ENCODE assay signal across 8 cellular contexts in genomic region chr12:68611094-68611818, GRCh38. TPM values are rescaled to one million over a fixed set of nuclear protein-coding genes. Genes with fewer than 3 reads are reported as not detected.
DNase-seq lines count a peak whose midpoint lies in the region; ATAC-seq and TF ChIP-seq lines count a peak whose summit lies in the region.

No MANE protein-coding gene starts in this region.

- H3K27me3 ChIP-seq in PC-9 (ENCODE audit: insufficient read depth, low read depth) (no peaks in the 10 kb centered on the region), testis (no peaks in the 10 kb centered on the region)

- H3K4me3 ChIP-seq in PC-9 (peak overlapping the region; percentile 97), testis (peak overlapping the region; percentile 80 to 93)

- TF ChIP-seq CTCF in PC-9 (conservative IDR thresholded peaks at IDR 0.05) (no peak), testis (IDR thresholded peaks at IDR 0.05) (no peak)

- H3K27ac ChIP-seq in PC-9: peak overlapping the region; percentile 57
- H3K27ac ChIP-seq in testis: peak overlapping the region; percentile 98

- H3K4me3 Mint-ChIP-seq in naive B cell: peak overlapping the region; percentile 90 to 100 (median 96)

- POLR2A ChIA-PET in PC-9 (lab: Charles Lee; ENCODE audit: unreplicated experiment): interaction anchor here (0.5 to 1.4 kb wide), 3 partner anchors 18 to 65 kb away, joined by 8 to 23 read pairs (median 10); no protein-coding TSS in a partner anchor

- CTCF ChIA-PET in PC-9 (lab: Charles Lee): interaction anchor here (0.6 kb wide), 2 partner anchors 60 to 1105 kb away, joined by 3 to 4 read pairs; no protein-coding TSS in a partner anchor

- no peaks in the 10 kb centered on the region for H3K9me3 Mint-ChIP-seq in naive B cell

- 0% methylated on average over 14 to 50 of the region's 72 CpGs for WGBS in testis, 2 donors

- H3K36me3 ChIP-seq in PC-9 (ENCODE audit: low read depth): peaks cover 5% of the 10 kb centered on the region; the same call in 1 of the 2 replicates
- no peaks in the 10 kb centered on the region for H3K36me3 ChIP-seq in testis (ENCODE audit: low read depth, missing control alignments)

- peak overlapping the region; percentile 91 to 99 (median 98) for H3K27ac Mint-ChIP-seq in naive B cell

- H3F3A ChIP-seq in PC-9 (ENCODE audit: insufficient read depth, low read depth): peaks cover 9% of the 10 kb centered on the region

- H3K4me2 ChIP-seq in PC-9: peak overlapping the region; percentile 96

- no peaks in the 10 kb centered on the region for H3K9me2 ChIP-seq in PC-9 (ENCODE audit: insufficient read depth)

- TF ChIP-seq POLR2A in testis (IDR thresholded peaks at IDR 0.05): no peak

- peaks cover 50% of the 10 kb centered on the region for H3K79me2 ChIP-seq in PC-9 (ENCODE audit: low read depth)

- H4K20me1 ChIP-seq in PC-9 (ENCODE audit: insufficient read depth): peaks cover 35% of the 10 kb centered on the region

- ATAC-seq in GM18907 (IDR thresholded peaks at IDR 0.05; ENCODE audit: unreplicated experiment) (peak; percentile 35), HG03159 (IDR thresholded peaks at IDR 0.05; ENCODE audit: unreplicated experiment) (peak; percentile 36), naive B cell (ENCODE audit: low read depth in 2 of 2) (peak; percentile 43 to 46)

- no peaks in the 10 kb centered on the region for H3K9me3 ChIP-seq in PC-9 (ENCODE audit: insufficient read depth, low read depth)
- no peaks in the 10 kb centered on the region for H3K9me3 ChIP-seq in testis

- H3K4me1 ChIP-seq in PC-9 (replicated peaks; ENCODE audit: insufficient read depth) (peaks cover 25% of the 10 kb centered on the region), testis (peaks cover 28% of the 10 kb centered on the region)

- peak overlapping the region; percentile 89 for H2AFZ ChIP-seq in PC-9

- DNase-seq in AG20443 (ENCODE audit: low spot score) (peak; percentile 67), PC-9 (peak; percentile 45 to 46), fibroblast of peridontal ligament (ENCODE audit: extremely low read depth) (peak; percentile 81), naive B cell (peak; percentile 57), testis (peak; percentile 69)
- DNase-seq in activated T-helper 9 cell treated with anti-CD3 and anti-CD28 coated beads, Interleukin-2, amount 50 U/mL, for 16 hours (ENCODE audit: low read depth): peak; percentile 30

- H3K4me1 Mint-ChIP-seq in naive B cell: peaks cover 44 to 63% (median 47%) of the 10 kb centered on the region in 3 donors

- peaks cover 10% of the 10 kb centered on the region in 2 donors for H3K36me3 Mint-ChIP-seq in naive B cell

- BruUV-seq in PC-9 (replicated peaks; lab: Mats Ljungman, UMichigan): TSS peak; percentile 58

- H3K27me3 Mint-ChIP-seq in naive B cell: no peaks in the 10 kb centered on the region

- intact Hi-C loops in PC-9 (cut with micrococcal nuclease; ENCODE audit: unreplicated experiment): loop anchor here (2.0 to 5.0 kb wide), 3 partner anchors 26 to 84 kb away; partner anchors contain the start of gene NUP107
- intact Hi-C loops in testis (cut with DNase I; ENCODE audit: low total_unique reads): loop anchor here (10.0 kb wide), 1 partner anchor 74 kb away; the partner anchor contains the start of gene NUP107

RNA-seq across cellular contexts. Expression of gene RAP1B, which starts 0.6 kb away (rescaled TPM):
- total RNA-seq in PC-9 (2021) (59.0 and 89.7 TPM in 2 replicates), testis (100 to 1,000 TPM; 190 to 200 TPM)
- polyA plus RNA-seq in naive B cell (ENCODE audit: low read depth in 6 of 6) (100 to 1,000 TPM; 311 to 473 (median 344) TPM), testis (ENCODE audit: insufficient read depth, low read depth, low replicate concordance) (133 TPM)

Comparison
In these comparisons a context has a peak if more than half of its experiments do, and no peak if none do; other contexts are left out.
1. Peak in every context shown above with its lines: DNase-seq, ATAC-seq, H3K4me3 ChIP-seq and H3K27ac ChIP-seq.
2. DNase-seq: peak in every context shown above with its lines; median percentile 81 in fibroblast of peridontal ligament; 69 in testis; 67 in AG20443; 57 in naive B cell; 46 in PC-9; 30 in activated T-helper 9 cell treated with anti-CD3 and anti-CD28 coated beads, Interleukin-2, amount 50 U/mL, for 16 hours.